ENCODE assay signal across 8 cellular contexts in genomic region chr19:39532233-39533002, GRCh38. TPM values are rescaled to one million over a fixed set of nuclear protein-coding genes. Genes with fewer than 3 reads are reported as not detected.
DNase-seq lines count a peak whose midpoint lies in the region; ATAC-seq, FAIRE-seq and TF ChIP-seq lines count a peak whose summit lies in the region.

Gene EID2B, minus strand, starts transcription at chr19:39532852. Its CDS starts 50 bp downstream, at chr19:39532802.

- H3K36me3 ChIP-seq in HUES48 (ENCODE audit: control insufficient read depth, insufficient read depth, low read length) (no peaks in the 10 kb centered on the region), endothelial cell of umbilical vein (ENCODE audit: control insufficient read depth in 2 of 2, extremely low read depth in 1 of 2, insufficient read depth in 2 of 2, low read length in 2 of 2) (no peaks in the 10 kb centered on the region)

- BruUV-seq in endothelial cell of umbilical vein (replicated peaks; lab: Mats Ljungman, UMichigan) = TSS peak; percentile 53

- peak; percentile 90 for ATAC-seq in GM21423 (IDR thresholded peaks at IDR 0.05; ENCODE audit: unreplicated experiment)

- H3K9me3 ChIP-seq in HUES48 (ENCODE audit: control insufficient read depth, insufficient read depth, low read length) (no peaks in the 10 kb centered on the region), endothelial cell of umbilical vein (replicated peaks; ENCODE audit: control insufficient read depth, insufficient read depth, low read length) (no peaks in the 10 kb centered on the region)

- peak; percentile 91 for DNase-seq in DMS 273 treated with DMSO at 0.1 percent for 48 hours (lab: John Stamatoyannopoulos, UW)
- peak; percentile 85 for DNase-seq in NOMO-1 treated with dmso at 0.1 percent for 144 hours (lab: John Stamatoyannopoulos, UW; ENCODE audit: unreplicated experiment)
- DNase-seq in activated CD8-positive, alpha-beta memory T cell treated with anti-CD3 and anti-CD28 coated beads, Interleukin-2, amount 50 U/mL, for 24 hours (ENCODE audit: extremely low read depth) = peak; percentile 85
- peak; percentile 97 for DNase-seq in endothelial cell of umbilical vein (ENCODE audit: low read depth, low spot score)
- DNase-seq in midbrain (lab: John Stamatoyannopoulos, UW) = peak; percentile 96
- DNase-seq in stimulated activated CD8-positive, alpha-beta memory T cell treated with anti-CD3 and anti-CD28 coated beads, Interleukin-15, amount 100 ng/mL, for 48 hours (ENCODE audit: low read depth in 2 of 2) = peak; percentile 89 to 90

- H3K4me2 ChIP-seq in endothelial cell of umbilical vein (ENCODE audit: insufficient read depth, low read length) = peak within 1 kb of the TSS; percentile 98

- H3K4me3 ChIP-seq in HUES48 (ENCODE audit: low read depth, low read length) (peak within 1 kb of the TSS; percentile 92), endothelial cell of umbilical vein (replicated peaks in 1 of 3; ENCODE audit: insufficient read depth in 1 of 3, low read depth in 1 of 3, low read length in 3 of 3) (peak within 1 kb of the TSS; percentile 68 to 93 (median 87))

- peaks cover 10% of the 10 kb centered on the region for H3K79me2 ChIP-seq in endothelial cell of umbilical vein (ENCODE audit: control insufficient read depth, insufficient read depth, low read length)

- peak; percentile 90 for TF ChIP-seq POLR2A in endothelial cell of umbilical vein (IDR thresholded peaks at IDR 0.05; ENCODE audit: low read depth, low read length)

- H3K27ac ChIP-seq in HUES48 (ENCODE audit: low read depth, low read length) (peak within 1 kb of the TSS; percentile 34), endothelial cell of umbilical vein (ENCODE audit: insufficient read depth, low read depth, low read length) (peak within 1 kb of the TSS; percentile 29)

- no peaks in the 10 kb centered on the region for H3K9me1 ChIP-seq in endothelial cell of umbilical vein (replicated peaks; ENCODE audit: control insufficient read depth, extremely low read depth, insufficient read depth, low read length)

- H3K4me1 ChIP-seq in HUES48 (ENCODE audit: control insufficient read depth, insufficient read depth, low read length) (peaks cover 4% of the 10 kb centered on the region; the same call in 1 of the 2 replicates), endothelial cell of umbilical vein (ENCODE audit: control insufficient read depth, extremely low read depth, insufficient read depth, low read length) (peaks cover 6% of the 10 kb centered on the region)

- dilution Hi-C loops in endothelial cell of umbilical vein (cut with MboI; ENCODE audit: extremely low pct_ligation_motif_present, low sequenced_read_pairs) = no loop called here

- FAIRE-seq in endothelial cell of umbilical vein (lab: Jason Lieb, UNC) = peak; percentile 98

- TF ChIP-seq CTCF in endothelial cell of umbilical vein (IDR thresholded peaks at IDR 0.05; ENCODE audit: extremely low read depth in 1 of 2, insufficient read depth in 1 of 2, low read depth in 1 of 2, low read length in 2 of 2) = peak; percentile 96

- peak within 1 kb of the TSS; percentile 68 for H2AFZ ChIP-seq in endothelial cell of umbilical vein (ENCODE audit: low read depth, low read length)

- POLR2A ChIA-PET in endothelial cell of umbilical vein (lab: Charles Lee) = interaction anchor here (1.1 kb wide), 1 partner anchor 96 kb away, joined by 5 read pairs; the partner anchor contains the start of gene RPS16

- CTCF ChIA-PET in endothelial cell of umbilical vein (lab: Charles Lee) = interaction anchor here (0.7 to 4.9 kb wide), 13 partner anchors 13 to 135 kb away, joined by 3 to 80 read pairs (median 5); partner anchors contain the start of genes DLL3, RPS16 and TIMM50

- peak within 1 kb of the TSS; percentile 70 for H3K9ac ChIP-seq in HUES48 (ENCODE audit: low read depth, low read length)
- H3K9ac ChIP-seq in endothelial cell of umbilical vein (replicated peaks; ENCODE audit: extremely low read depth, insufficient read depth, low read length) = peak within 1 kb of the TSS; percentile 68

- intact Hi-C loops in endothelial cell of umbilical vein (cut with micrococcal nuclease) = loop anchor here (1.0 to 10.0 kb wide), 6 partner anchors 34 to 408 kb away; partner anchors contain the start of genes DLL3, PAK4, PLEKHG2 and SUPT5H

- no peaks in the 10 kb centered on the region for H3K27me3 ChIP-seq in HUES48 (ENCODE audit: control insufficient read depth, insufficient read depth, low read length)
- no peaks in the 10 kb centered on the region for H3K27me3 ChIP-seq in endothelial cell of umbilical vein (ENCODE audit: control insufficient read depth in 2 of 2, insufficient read depth in 2 of 2, low read length in 2 of 2)

- H4K20me1 ChIP-seq in endothelial cell of umbilical vein (replicated peaks; ENCODE audit: control insufficient read depth, extremely low read depth, insufficient read depth, low read length) = no peaks in the 10 kb centered on the region

TF ChIP-seq in endothelial cell of umbilical vein, 7 proteins besides CTCF, POLR2A, EP300 and RAD21:
- TF ChIP-seq POLR2AphosphoS5 (IDR thresholded peaks at IDR 0.05; ENCODE audit: insufficient read depth, low read depth, low read length) (peak; percentile 77), EZH2 (IDR thresholded peaks at IDR 0.05; ENCODE audit: borderline replicate concordance, low read depth, low read length, severe bottlenecking) (no peak), JUN (IDR thresholded peaks at IDR 0.05; ENCODE audit: borderline replicate concordance, insufficient read depth, insufficient read length, low read depth) (no peak)
- TF ChIP-seq, protein P1, sequence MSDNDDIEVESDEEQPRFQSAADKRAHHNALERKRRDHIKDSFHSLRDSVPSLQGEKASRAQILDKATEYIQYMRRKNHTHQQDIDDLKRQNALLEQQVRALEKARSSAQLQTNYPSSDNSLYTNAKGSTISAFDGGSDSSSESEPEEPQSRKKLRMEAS (IDR thresholded peaks at IDR 0.05; ENCODE audit: insufficient read depth, insufficient read length) = no peak
TF ChIP-seq in endothelial cell of umbilical vein: peak in this region for 1.

RNA-seq across cellular contexts. Expression of gene EID2B, which starts in this region (rescaled TPM):
- 3.0 and 3.9 TPM in 2 replicates for total RNA-seq in endothelial cell of umbilical vein
- polyA plus RNA-seq in endothelial cell of umbilical vein = 1.6 and 1.7 TPM in 2 replicates
- polyA plus RNA-seq in endothelial cell of umbilical vein (2011; cell fraction: cytosol; rRNA removed) = 2.1 and 6.0 TPM in 2 replicates
- polyA plus RNA-seq in endothelial cell of umbilical vein (2011; cell fraction: nucleus; rRNA removed) = 3.5 and 6.3 TPM in 2 replicates
- 2.5 and 4.0 TPM in 2 replicates for polyA plus RNA-seq in endothelial cell of umbilical vein (2012)
- polyA minus RNA-seq in endothelial cell of umbilical vein = 1.5 and 2.6 TPM in 2 replicates
- polyA minus RNA-seq in endothelial cell of umbilical vein (2011; cell fraction: cytosol; rRNA and poly(A)+ RNA removed) = 1.8 TPM
- 1.4 and 1.7 TPM in 2 replicates for polyA minus RNA-seq in endothelial cell of umbilical vein (2011; cell fraction: nucleus; rRNA and poly(A)+ RNA removed)

Comparison
In these comparisons a context has a peak if more than half of its experiments do, and no peak if none do; other contexts are left out.
1. Peak in every context shown above with its lines: DNase-seq, ATAC-seq, H3K4me3 ChIP-seq and H3K27ac ChIP-seq.